ENCODE assay signal across 25 cellular contexts in the genomic region with DNA sequence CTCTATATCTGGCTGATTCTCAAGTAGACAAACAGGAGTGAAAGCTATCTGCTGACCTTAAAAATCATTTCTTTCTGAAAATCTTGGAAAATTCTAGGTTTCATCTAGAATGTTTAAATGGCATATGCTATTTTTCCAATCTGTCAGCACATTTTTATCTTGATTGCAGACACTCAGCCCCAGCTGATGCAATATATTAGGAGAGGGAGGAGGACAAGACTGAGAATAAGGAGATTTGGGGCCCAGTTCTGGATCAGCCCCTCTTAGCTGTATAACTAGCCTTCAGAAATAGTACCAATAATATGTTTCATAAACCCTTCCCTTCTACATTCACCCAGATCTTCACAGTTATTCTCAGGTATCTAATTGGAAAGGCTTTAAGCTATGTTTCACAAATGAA.
A peak's percentile ranks its signal among the peaks of the same experiment; 100 is the strongest.
DNase-seq lines count a peak whose midpoint lies in the region; ATAC-seq, FAIRE-seq and TF ChIP-seq lines count a peak whose summit lies in the region.
"Had no signal": no experiment of that assay in that cellular context is flagged by ENCODE, and none has a peak within 500 bp of the region (broad histone marks: within the 10 kb centered on the region; RNA-seq: fewer than 3 reads in every experiment).

No MANE protein-coding gene starts in this region.

- no peaks in the 10 kb centered on the region for H3K4me1 ChIP-seq in HepG2 (ENCODE audit: insufficient read depth, low read length)
- no peaks in the 10 kb centered on the region for H3K4me1 ChIP-seq in right lobe of liver
- H3K4me1 ChIP-seq in esophagus squamous epithelium: no peaks in the 10 kb centered on the region
- H3K4me1 ChIP-seq: SJCRH30 had no signal

- H4K20me1 ChIP-seq in HepG2 (ENCODE audit: insufficient read depth, low read length): no peaks in the 10 kb centered on the region

- TF ChIP-seq RAD21 in HepG2 (CRISPR knock-in tag; IDR thresholded peaks at IDR 0.05): no peak

- H3K4me3 ChIP-seq in HepG2 (replicated peaks in 1 of 3; ENCODE audit: insufficient read depth in 1 of 3, low read depth in 2 of 3, low read length in 3 of 3) (no peak overlapping the region), right lobe of liver (no peak overlapping the region), esophagus squamous epithelium (no peak overlapping the region)
- H3K4me3 ChIP-seq: PC-9, SJCRH30 had no signal

- no peaks in the 10 kb centered on the region for H3K27me3 Mint-ChIP-seq in stimulated activated memory B cell treated with anti-CD40 and anti-IgM and Interleukin-4, amounts not matched to agents 10 μg/mL and 1 μg/mL and 100 μg/mL, for 72 hours
- H3K27me3 Mint-ChIP-seq in nephron progenitor cell (ENCODE audit: low read depth, poor library complexity): peaks cover 3% of the 10 kb centered on the region

- no peaks in the 10 kb centered on the region for H3K36me3 ChIP-seq in HepG2 (replicated peaks in 1 of 2; ENCODE audit: control insufficient read depth in 1 of 2, insufficient read depth in 2 of 2, low read length in 2 of 2)
- H3K36me3 ChIP-seq in right lobe of liver: no peaks in the 10 kb centered on the region
- H3K36me3 ChIP-seq in esophagus squamous epithelium: no peaks in the 10 kb centered on the region
- H3K36me3 ChIP-seq: SJCRH30 had no signal

- H3K9ac ChIP-seq in HepG2 (ENCODE audit: insufficient read depth, low read depth, low read length): no peak overlapping the region

- TF ChIP-seq EP300 in HepG2 (IDR thresholded peaks at IDR 0.05; ENCODE audit: low read depth in 2 of 2, low read length in 2 of 2): no peak
- no peak for TF ChIP-seq EP300 in HepG2 (CRISPR knock-in tag; IDR thresholded peaks at IDR 0.05; ENCODE audit: borderline replicate concordance)

- H3K4me1 Mint-ChIP-seq in stimulated activated memory B cell treated with anti-CD40 and anti-IgM and Interleukin-4, amounts not matched to agents 10 μg/mL and 1 μg/mL and 100 μg/mL, for 72 hours: peaks cover 4% of the 10 kb centered on the region
- H3K4me1 Mint-ChIP-seq in nephron progenitor cell: peaks cover 52% of the 10 kb centered on the region

- no peaks in the 10 kb centered on the region for H3K79me2 ChIP-seq in HepG2 (ENCODE audit: insufficient read depth, low read length)

- H3K27ac ChIP-seq in HepG2 (ENCODE audit: extremely low read length, insufficient read depth, low read length) (no peak overlapping the region), right lobe of liver (no peak overlapping the region), esophagus squamous epithelium (no peak overlapping the region)
- H3K27ac ChIP-seq: C4-2B, PC-9, SJCRH30 had no signal

- H3K27me3 ChIP-seq in HepG2 (ENCODE audit: control insufficient read depth in 1 of 2, insufficient read depth in 2 of 2, low read length in 2 of 2): no peaks in the 10 kb centered on the region
- H3K27me3 ChIP-seq in right lobe of liver: no peaks in the 10 kb centered on the region
- H3K27me3 ChIP-seq in esophagus squamous epithelium: no peaks in the 10 kb centered on the region
- H3K27me3 ChIP-seq: SJCRH30 had no signal

- TF ChIP-seq POLR2A in HepG2 (IDR thresholded peaks at IDR 0.05; ENCODE audit: insufficient read depth in 1 of 2, low read depth in 2 of 2, low read length in 2 of 2) (no peak), right lobe of liver (IDR thresholded peaks at IDR 0.05) (no peak), esophagus squamous epithelium (IDR thresholded peaks at IDR 0.05) (no peak)

- intact Hi-C loops in HepG2 (cut with micrococcal nuclease; ENCODE audit: unreplicated experiment) (no loop called here), right lobe of liver (cut with DNase I) (no loop called here), esophagus squamous epithelium (cut with DNase I) (no loop called here)

- no peak for TF ChIP-seq CTCF in HepG2 (CRISPR knock-in tag; IDR thresholded peaks at IDR 0.05)
- TF ChIP-seq CTCF in right lobe of liver (IDR thresholded peaks at IDR 0.05): no peak
- no peak for TF ChIP-seq CTCF in esophagus squamous epithelium (IDR thresholded peaks at IDR 0.05)
- no peak for TF ChIP-seq CTCF in GM20000 (IDR thresholded peaks at IDR 0.05; ENCODE audit: extremely low read depth, missing control alignments)
- no peak for TF ChIP-seq CTCF in nephron progenitor cell (IDR thresholded peaks at IDR 0.05)

- peak overlapping the region; percentile 62 for H3K27ac Mint-ChIP-seq in stimulated activated memory B cell treated with anti-CD40 and anti-IgM and Interleukin-4, amounts not matched to agents 10 μg/mL and 1 μg/mL and 100 μg/mL, for 72 hours
- H3K27ac Mint-ChIP-seq in nephron progenitor cell: no peak overlapping the region
- H3K27ac Mint-ChIP-seq: CD8-positive, alpha-beta T cell had no signal

- no peaks in the 10 kb centered on the region for H3K9me3 Mint-ChIP-seq in stimulated activated memory B cell treated with anti-CD40 and anti-IgM and Interleukin-4, amounts not matched to agents 10 μg/mL and 1 μg/mL and 100 μg/mL, for 72 hours
- H3K9me3 Mint-ChIP-seq in nephron progenitor cell: no peaks in the 10 kb centered on the region
- H3K9me3 Mint-ChIP-seq: CD8-positive, alpha-beta T cell had no signal

- H3K4me3 Mint-ChIP-seq in stimulated activated memory B cell treated with anti-CD40 and anti-IgM and Interleukin-4, amounts not matched to agents 10 μg/mL and 1 μg/mL and 100 μg/mL, for 72 hours: no peak overlapping the region
- H3K4me3 Mint-ChIP-seq in nephron progenitor cell: no peak overlapping the region
- H3K4me3 Mint-ChIP-seq: CD8-positive, alpha-beta T cell had no signal

- in situ Hi-C loops in HepG2 (cut with HindIII; ENCODE audit: extremely low pct_ligation_motif_present, low pct_unique_long_range_greater_than_20kb): no loop called here

- peaks cover 32% of the 10 kb centered on the region for H3K36me3 Mint-ChIP-seq in stimulated activated memory B cell treated with anti-CD40 and anti-IgM and Interleukin-4, amounts not matched to agents 10 μg/mL and 1 μg/mL and 100 μg/mL, for 72 hours
- no peaks in the 10 kb centered on the region for H3K36me3 Mint-ChIP-seq in nephron progenitor cell (ENCODE audit: low read depth)
- H3K36me3 Mint-ChIP-seq: CD8-positive, alpha-beta T cell had no signal

- ATAC-seq in HepG2: no peak
- ATAC-seq in right lobe of liver: no peak
- ATAC-seq in stimulated activated memory B cell treated with anti-CD40 and anti-IgM and Interleukin-4, amounts not matched to agents 10 μg/mL and 1 μg/mL and 100 μg/mL, for 72 hours: no peak
- ATAC-seq: CD8-positive, alpha-beta T cell had no signal

- POLR2A ChIA-PET in HepG2 (lab: Yijun Ruan, JAX): no interaction called here

- no peak overlapping the region for H3K4me2 ChIP-seq in HepG2 (ENCODE audit: low read depth, low read length)
- H3K4me2 ChIP-seq: PC-9 had no signal

- no peak for DNase-seq in HepG2 (ENCODE audit: low spot score)
- no peak for DNase-seq in right lobe of liver
- peak; percentile 15 for DNase-seq in amniotic epithelial cell (ENCODE audit: low read depth)
- DNase-seq in fibroblast of peridontal ligament (ENCODE audit: extremely low read depth): peak; percentile 43
- no peak for DNase-seq in esophagus squamous epithelium (lab: John Stamatoyannopoulos, UW)
- no peak for DNase-seq in GM20000 (ENCODE audit: low spot score)
- DNase-seq in nephron progenitor cell: no peak
- DNase-seq: AML-193; CD8-positive, alpha-beta T cell; DMS153; GOT3; HCEC 1CT; Kasumi-1; NCI-H1092 treated with DMSO at 0.1 percent for 48 hours; NCI-H1436; NCI-H187; NCI-H2081 treated with DMSO at 0.1 percent for 48 hours; NCI-H2171; NCI-H226; NCI-H510A treated with DMSO at 0.1 percent for 48 hours; PC-9; SJCRH30 had no signal

- H3K9me3 ChIP-seq in HepG2 (ENCODE audit: low read length) (no peaks in the 10 kb centered on the region), right lobe of liver (no peaks in the 10 kb centered on the region), esophagus squamous epithelium (no peaks in the 10 kb centered on the region)
- H3K9me3 ChIP-seq: SJCRH30 had no signal

- no TSS peak for BruUV-seq in HepG2 (replicated peaks; lab: Mats Ljungman, UMichigan)

- H2AFZ ChIP-seq in HepG2 (ENCODE audit: low read length): no peak overlapping the region
- H2AFZ ChIP-seq: PC-9 had no signal

- CTCF ChIA-PET in HepG2 (lab: Yijun Ruan, JAX; ENCODE audit: low intra/inter-chr PET ratio, low total read pairs): no interaction called here

- FAIRE-seq in HepG2 (lab: Jason Lieb, UNC): no peak
- FAIRE-seq: A204.1 had no signal

TF ChIP-seq in HepG2, 621 proteins besides CTCF, POLR2A, EP300 and RAD21 (continues in another document):
- TF ChIP-seq MAFF (IDR thresholded peaks at IDR 0.05; ENCODE audit: low read depth, low read length) (0 out of 2 replicates have a peak, but pooled peaks have one; percentile 12), UBTF (CRISPR knock-in tag; IDR thresholded peaks at IDR 0.05) (no peak)

Comparison
In these comparisons a context has a peak if more than half of its experiments do, and no peak if none do; other contexts are left out.
1. DNase-seq: peak in amniotic epithelial cell (single experiment) and fibroblast of peridontal ligament (single experiment); none in HepG2 (single experiment), right lobe of liver (0 of 3), esophagus squamous epithelium (single experiment), GM20000 (single experiment) and nephron progenitor cell (single experiment).